Comparison of ENCODE assay signal across 26 cellular contexts in the genomic region with DNA sequence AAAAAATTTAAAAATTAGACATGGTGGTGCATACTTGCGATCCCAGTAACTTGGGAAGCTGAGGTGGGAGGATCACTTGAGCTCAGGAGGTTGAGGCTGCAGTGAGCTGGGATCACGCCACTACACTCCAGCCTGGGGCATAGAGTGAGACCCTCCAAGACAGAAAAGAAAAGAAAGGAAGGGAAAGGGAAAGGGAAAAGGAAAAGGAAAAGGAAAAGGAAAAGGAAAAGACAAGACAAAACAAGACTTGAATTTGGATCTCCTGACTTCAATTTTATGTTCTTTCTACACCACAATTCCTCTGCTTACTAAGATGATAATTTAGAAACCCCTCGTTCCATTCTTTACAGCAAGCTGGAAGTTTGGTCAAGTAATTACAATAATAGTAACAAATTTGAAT.
DNase-seq lines count a peak whose midpoint lies in the region; ATAC-seq and TF ChIP-seq lines count a peak whose summit lies in the region.
"Had no signal": no experiment of that assay in that cellular context is flagged by ENCODE, and none has a peak within 500 bp of the region (broad histone marks: within the 10 kb centered on the region; RNA-seq: fewer than 3 reads in every experiment).

No MANE protein-coding gene starts in this region.

- TF ChIP-seq CTCF in HEK293 (tag by site-specific recombination; IDR thresholded peaks at IDR 0.05) (no peak), endothelial cell (IDR thresholded peaks at IDR 0.05; ENCODE audit: unreplicated experiment) (no peak), mesothelial cell of epicardium (IDR thresholded peaks at IDR 0.05; ENCODE audit: unreplicated experiment) (no peak), GM23338 (conservative IDR thresholded peaks at IDR 0.05; ENCODE audit: low read depth in 2 of 2) (no peak)

- H3K9me3 ChIP-seq in HEK293 (ENCODE audit: control insufficient read depth, insufficient read depth, low read depth, low read length): no peaks in the 10 kb centered on the region
- H3K9me3 ChIP-seq: BE2C, BLaER1 had no signal

- H3K27me3 Mint-ChIP-seq in endothelial cell (ENCODE audit: unreplicated experiment) (no peaks in the 10 kb centered on the region), mesothelial cell of epicardium (ENCODE audit: low read depth) (no peaks in the 10 kb centered on the region), GM23338 (ENCODE audit: insufficient read depth, low read depth, poor library complexity) (peaks cover 2% of the 10 kb centered on the region)
- no peaks in the 10 kb centered on the region for H3K27me3 Mint-ChIP-seq in natural killer cell treated with Interleukin-12 subunit alpha and Interleukin-12 subunit beta and Interleukin-15 and Interleukin-18, amount 100 ng/mL, for 72 hours
- H3K27me3 Mint-ChIP-seq in activated T-cell treated with anti-CD3 and anti-CD28 coated beads, Interleukin-2, amount 50 U/mL, for 4 hours (ENCODE audit: low read depth): peaks cover 12% of the 10 kb centered on the region

- H3K27ac ChIP-seq in HEK293 (ENCODE audit: extremely low read depth, low read depth, low read length): no peak overlapping the region
- no peak overlapping the region for H3K27ac ChIP-seq in GM23338 (ENCODE audit: low read depth)
- H3K27ac ChIP-seq: BLaER1 had no signal

- POLR2A ChIA-PET in HEK293 (lab: Yijun Ruan, JAX): no interaction called here

- H3K36me3 ChIP-seq in HEK293 (ENCODE audit: control insufficient read depth in 2 of 2, insufficient read depth in 1 of 2, low read length in 2 of 2) (no peaks in the 10 kb centered on the region), GM23338 (ENCODE audit: insufficient read depth) (no peaks in the 10 kb centered on the region)
- H3K36me3 ChIP-seq: BE2C had no signal

- peaks cover 4% of the 10 kb centered on the region for H3K36me3 Mint-ChIP-seq in endothelial cell (ENCODE audit: low read depth, unreplicated experiment)
- peaks cover 28% of the 10 kb centered on the region for H3K36me3 Mint-ChIP-seq in mesothelial cell of epicardium
- no peaks in the 10 kb centered on the region for H3K36me3 Mint-ChIP-seq in natural killer cell treated with Interleukin-12 subunit alpha and Interleukin-12 subunit beta and Interleukin-15 and Interleukin-18, amount 100 ng/mL, for 72 hours
- H3K36me3 Mint-ChIP-seq in activated T-cell treated with anti-CD3 and anti-CD28 coated beads, Interleukin-2, amount 50 U/mL, for 4 hours (ENCODE audit: insufficient read depth): no peaks in the 10 kb centered on the region
- no peaks in the 10 kb centered on the region for H3K36me3 Mint-ChIP-seq in GM23338 (ENCODE audit: low read depth)
- H3K36me3 Mint-ChIP-seq: CD4-positive, alpha-beta memory T cell; CD4-positive, CD25-positive, alpha-beta regulatory T cell; CD8-positive, alpha-beta memory T cell had no signal

- ATAC-seq in natural killer cell treated with Interleukin-12 subunit alpha and Interleukin-12 subunit beta and Interleukin-15 and Interleukin-18, amount 100 ng/mL, for 72 hours: no peak
- no peak for ATAC-seq in activated T-cell treated with anti-CD3 and anti-CD28 coated beads, Interleukin-2, amount 50 U/mL, for 4 hours
- no peak for ATAC-seq in GM23338
- ATAC-seq: GM12878 had no signal

- H3K9me3 Mint-ChIP-seq in endothelial cell (ENCODE audit: unreplicated experiment) (no peaks in the 10 kb centered on the region), mesothelial cell of epicardium (no peaks in the 10 kb centered on the region), GM23338 (no peaks in the 10 kb centered on the region)
- no peaks in the 10 kb centered on the region for H3K9me3 Mint-ChIP-seq in natural killer cell treated with Interleukin-12 subunit alpha and Interleukin-12 subunit beta and Interleukin-15 and Interleukin-18, amount 100 ng/mL, for 72 hours
- H3K9me3 Mint-ChIP-seq in activated T-cell treated with anti-CD3 and anti-CD28 coated beads, Interleukin-2, amount 50 U/mL, for 4 hours: no peaks in the 10 kb centered on the region
- H3K9me3 Mint-ChIP-seq: CD4-positive, alpha-beta memory T cell; CD4-positive, CD25-positive, alpha-beta regulatory T cell; CD8-positive, alpha-beta memory T cell had no signal

- CTCF ChIA-PET in HEK293 (lab: Yijun Ruan, JAX): interaction anchor here (0.5 to 1.7 kb wide), 5 partner anchors 23 to 215 kb away, joined by 3 to 7 read pairs (median 3); no protein-coding TSS in a partner anchor

- H3K4me1 Mint-ChIP-seq in endothelial cell (ENCODE audit: unreplicated experiment): peaks cover 9% of the 10 kb centered on the region
- peaks cover 3% of the 10 kb centered on the region for H3K4me1 Mint-ChIP-seq in mesothelial cell of epicardium
- H3K4me1 Mint-ChIP-seq in natural killer cell treated with Interleukin-12 subunit alpha and Interleukin-12 subunit beta and Interleukin-15 and Interleukin-18, amount 100 ng/mL, for 72 hours (ENCODE audit: low read depth in 2 of 2): peaks cover 34 to 69% of the 10 kb centered on the region in 2 donors
- H3K4me1 Mint-ChIP-seq in activated T-cell treated with anti-CD3 and anti-CD28 coated beads, Interleukin-2, amount 50 U/mL, for 4 hours (ENCODE audit: low read depth): no peaks in the 10 kb centered on the region
- peaks cover 10% of the 10 kb centered on the region; the same call in 2 of the 3 replicates for H3K4me1 Mint-ChIP-seq in GM23338
- H3K4me1 Mint-ChIP-seq: CD4-positive, alpha-beta memory T cell had no signal

- no peak overlapping the region for H2AFZ ChIP-seq in GM23338

- H3K4me3 ChIP-seq in HEK293 (ENCODE audit: low read depth, low read length) (no peak overlapping the region), GM23338 (no peak overlapping the region)
- H3K4me3 ChIP-seq: BLaER1, GM12878 had no signal

- peaks cover 9% of the 10 kb centered on the region for H3K79me2 ChIP-seq in GM23338 (replicated peaks; ENCODE audit: insufficient read depth)

- H3K4me3 Mint-ChIP-seq in endothelial cell (ENCODE audit: unreplicated experiment) (no peak overlapping the region), mesothelial cell of epicardium (no peak overlapping the region), GM23338 (no peak overlapping the region)
- H3K4me3 Mint-ChIP-seq in natural killer cell treated with Interleukin-12 subunit alpha and Interleukin-12 subunit beta and Interleukin-15 and Interleukin-18, amount 100 ng/mL, for 72 hours: no peak overlapping the region
- H3K4me3 Mint-ChIP-seq in activated T-cell treated with anti-CD3 and anti-CD28 coated beads, Interleukin-2, amount 50 U/mL, for 4 hours: no peak overlapping the region
- H3K4me3 Mint-ChIP-seq: CD14-positive monocyte; CD4-positive, alpha-beta memory T cell; CD4-positive, CD25-positive, alpha-beta regulatory T cell; CD8-positive, alpha-beta memory T cell had no signal

- DNase-seq in endothelial cell (ENCODE audit: low spot score): no peak
- no peak for DNase-seq in mesothelial cell of epicardium (ENCODE audit: low spot score in 2 of 2, unreplicated experiment in 2 of 2)
- no peak for DNase-seq in natural killer cell treated with Interleukin-12 subunit alpha and Interleukin-12 subunit beta and Interleukin-15 and Interleukin-18, amount 100 ng/mL, for 72 hours (ENCODE audit: low spot score)
- DNase-seq in SIG-M5 treated with dmso at 0.1 percent for 504 hours (lab: John Stamatoyannopoulos, UW; ENCODE audit: unreplicated experiment): no peak
- DNase-seq in NCI-H187 (lab: John Stamatoyannopoulos, UW): no peak
- no peak for DNase-seq in activated T-cell treated with anti-CD3 and anti-CD28 coated beads, Interleukin-2, amount 50 U/mL, for 4 hours
- no peak for DNase-seq in GM23338 (ENCODE audit: low spot score)
- DNase-seq: 8988T; ACHN; BE2C; C1 segment of cervical spinal cord; CD4-positive, alpha-beta memory T cell; CD4-positive, CD25-positive, alpha-beta regulatory T cell; CD8-positive, alpha-beta memory T cell; COR-L47; DMS 273 treated with DMSO at 0.1 percent for 48 hours; DMS153; DMS53; DMS79; DND-41; EL; GDM1 had no signal

- no peaks in the 10 kb centered on the region for H3K27me3 ChIP-seq in GM23338 (ENCODE audit: insufficient read depth)
- H3K27me3 ChIP-seq: BE2C, BLaER1 had no signal

- H3K27ac Mint-ChIP-seq in endothelial cell (ENCODE audit: unreplicated experiment) (peak overlapping the region; percentile 70), mesothelial cell of epicardium (peak overlapping the region; percentile 50), GM23338 (no peak overlapping the region)
- H3K27ac Mint-ChIP-seq in natural killer cell treated with Interleukin-12 subunit alpha and Interleukin-12 subunit beta and Interleukin-15 and Interleukin-18, amount 100 ng/mL, for 72 hours: peak overlapping the region; percentile 36 to 79
- H3K27ac Mint-ChIP-seq: CD14-positive monocyte; CD4-positive, alpha-beta memory T cell; CD4-positive, CD25-positive, alpha-beta regulatory T cell; CD8-positive, alpha-beta memory T cell had no signal

- no peaks in the 10 kb centered on the region for H3K9me2 ChIP-seq in GM23338 (ENCODE audit: insufficient read depth)

- H3F3A ChIP-seq in GM23338 (replicated peaks; ENCODE audit: low read depth): no peaks in the 10 kb centered on the region

- H3K4me1 ChIP-seq in HEK293 (ENCODE audit: control insufficient read depth, insufficient read depth, low read length) (no peaks in the 10 kb centered on the region), GM23338 (ENCODE audit: insufficient read depth) (no peaks in the 10 kb centered on the region)
- H3K4me1 ChIP-seq: BE2C had no signal

- no peaks in the 10 kb centered on the region; the same call in 1 of the 2 replicates for H4K20me1 ChIP-seq in GM23338 (replicated peaks; ENCODE audit: insufficient read depth)

- no peak overlapping the region for H3K4me2 ChIP-seq in GM23338
- H3K4me2 ChIP-seq: BLaER1 had no signal

TF ChIP-seq in HEK293, 187 proteins besides CTCF, POLR2A, EP300 and RAD21:
- TF ChIP-seq PRDM1 (tag by site-specific recombination; IDR thresholded peaks at IDR 0.05) (peak; percentile 91), ZNF133 (tag by site-specific recombination; IDR thresholded peaks at IDR 0.05) (no peak)

TF ChIP-seq in GM23338, 12 proteins besides CTCF, POLR2A, EP300 and RAD21:
- TF ChIP-seq CREB1 (CRISPR knock-in tag; IDR thresholded peaks at IDR 0.05; ENCODE audit: low read depth): no peak
- no peak for TF ChIP-seq ZNF331 (CRISPR knock-in tag; IDR thresholded peaks at IDR 0.05; ENCODE audit: low read depth)
- no peak for TF ChIP-seq EZH2 (IDR thresholded peaks at IDR 0.05; ENCODE audit: low read depth, unreplicated experiment)
- TF ChIP-seq, protein P1, sequence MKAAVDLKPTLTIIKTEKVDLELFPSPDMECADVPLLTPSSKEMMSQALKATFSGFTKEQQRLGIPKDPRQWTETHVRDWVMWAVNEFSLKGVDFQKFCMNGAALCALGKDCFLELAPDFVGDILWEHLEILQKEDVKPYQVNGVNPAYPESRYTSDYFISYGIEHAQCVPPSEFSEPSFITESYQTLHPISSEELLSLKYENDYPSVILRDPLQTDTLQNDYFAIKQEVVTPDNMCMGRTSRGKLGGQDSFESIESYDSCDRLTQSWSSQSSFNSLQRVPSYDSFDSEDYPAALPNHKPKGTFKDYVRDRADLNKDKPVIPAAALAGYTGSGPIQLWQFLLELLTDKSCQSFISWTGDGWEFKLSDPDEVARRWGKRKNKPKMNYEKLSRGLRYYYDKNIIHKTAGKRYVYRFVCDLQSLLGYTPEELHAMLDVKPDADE (IDR thresholded peaks at IDR 0.05): no peak
